ENCODE assay signal across 1 cellular context in genomic region chr6:150143521-150144293, GRCh38.
TF ChIP-seq lines count a peak whose summit lies in the region.

No MANE protein-coding gene starts in this region.

TF ChIP-seq in K562, 482 proteins besides CTCF, POLR2A, EP300 and RAD21 (continued from another document and continues in another):
- TF ChIP-seq PTRF (tag; IDR thresholded peaks at IDR 0.05) = no peak
- TF ChIP-seq ZBTB49 (CRISPR knock-in tag; IDR thresholded peaks at IDR 0.05; ENCODE audit: borderline replicate concordance) = no peak
- no peak for TF ChIP-seq ZNF707 (CRISPR knock-in tag; conservative IDR thresholded peaks at IDR 0.05)
- peak; percentile 85; the same call in 1 of the 2 replicates for TF ChIP-seq HDAC6 (IDR thresholded peaks at IDR 0.05; ENCODE audit: low read depth, low read length)
- TF ChIP-seq ZBTB33 (CRISPR knock-in tag; IDR thresholded peaks at IDR 0.05) = no peak
- TF ChIP-seq TCF7 (IDR thresholded peaks at IDR 0.05; ENCODE audit: borderline replicate concordance) = no peak
- TF ChIP-seq POU5F1 (IDR thresholded peaks at IDR 0.05; ENCODE audit: borderline replicate concordance, low read depth, low read length, partially characterized antibody) = no peak
- no peak for TF ChIP-seq HMGXB4 (CRISPR knock-in tag; IDR thresholded peaks at IDR 0.05)
- TF ChIP-seq MXI1 (IDR thresholded peaks at IDR 0.05; ENCODE audit: low read depth, low read length) = no peak
- no peak for TF ChIP-seq NFE2L1 (tag; IDR thresholded peaks at IDR 0.05; ENCODE audit: borderline replicate concordance, low read depth)
- TF ChIP-seq ZBTB40 (IDR thresholded peaks at IDR 0.05) = no peak; the same call in 1 of the 2 replicates
- TF ChIP-seq ZBTB40 (CRISPR knock-in tag; IDR thresholded peaks at IDR 0.05) = no peak
- no peak for TF ChIP-seq E2F3 (CRISPR knock-in tag; IDR thresholded peaks at IDR 0.05)
- TF ChIP-seq ZNF282 (CRISPR knock-in tag; IDR thresholded peaks at IDR 0.05) = no peak
- no peak for TF ChIP-seq POLR2AphosphoS5 (IDR thresholded peaks at IDR 0.05; ENCODE audit: control insufficient read depth, insufficient read depth, low read depth, low read length)
- TF ChIP-seq ZBTB7A (IDR thresholded peaks at IDR 0.05; ENCODE audit: borderline replicate concordance, control insufficient read depth, low read depth, low read length) = peak; percentile 64; the same call in 1 of the 2 replicates
- TF ChIP-seq TSC22D4 (tag; IDR thresholded peaks at IDR 0.05) = no peak
- TF ChIP-seq ZNF589 (CRISPR knock-in tag; IDR thresholded peaks at IDR 0.05; ENCODE audit: low read depth) = no peak
- TF ChIP-seq ARID4B (CRISPR knock-in tag; IDR thresholded peaks at IDR 0.05) = 0 out of 2 replicates have a peak, but pooled peaks have one; percentile 15
- no peak for TF ChIP-seq TSHZ1 (CRISPR knock-in tag; IDR thresholded peaks at IDR 0.05)
- TF ChIP-seq MCM7 (IDR thresholded peaks at IDR 0.05) = no peak
- no peak for TF ChIP-seq RFX7 (CRISPR knock-in tag; IDR thresholded peaks at IDR 0.05)
- no peak for TF ChIP-seq ARID2 (IDR thresholded peaks at IDR 0.05)
- TF ChIP-seq FOXA1 (IDR thresholded peaks at IDR 0.05; ENCODE audit: borderline replicate concordance) = no peak
- no peak; the same call in 1 of the 2 replicates for TF ChIP-seq RNF2 (IDR thresholded peaks at IDR 0.05)
- TF ChIP-seq NCOA4 (IDR thresholded peaks at IDR 0.05; ENCODE audit: partially characterized antibody) = no peak
- no peak for TF ChIP-seq FOS (IDR thresholded peaks at IDR 0.05; ENCODE audit: extremely low read depth, insufficient read length)
- no peak for TF ChIP-seq ZNF277 (CRISPR knock-in tag; IDR thresholded peaks at IDR 0.05; ENCODE audit: borderline replicate concordance)
